20 cellular contexts compared by ENCODE assay signal in genomic region chr1:175629318-175629694, GRCh38.
DNase-seq lines count a peak whose midpoint lies in the region; ATAC-seq, FAIRE-seq and TF ChIP-seq lines count a peak whose summit lies in the region.
"Had no signal": no experiment of that assay in that cellular context is flagged by ENCODE, and none has a peak within 500 bp of the region (broad histone marks: within the 10 kb centered on the region; RNA-seq: fewer than 3 reads in every experiment).

No MANE protein-coding gene starts in this region.

- no peaks in the 10 kb centered on the region for H3F3A ChIP-seq in SK-N-SH (replicated peaks; ENCODE audit: insufficient read depth)

- no peak for TF ChIP-seq EP300 in SK-N-SH (IDR thresholded peaks at IDR 0.05; ENCODE audit: borderline replicate concordance in 1 of 2, low read depth in 1 of 2, low read length in 1 of 2)
- TF ChIP-seq EP300 in H1 (IDR thresholded peaks at IDR 0.05; ENCODE audit: borderline replicate concordance in 1 of 2, low read depth in 2 of 2, low read length in 2 of 2): no peak

- TF ChIP-seq RAD21 in SK-N-SH (IDR thresholded peaks at IDR 0.05; ENCODE audit: low read length) (no peak), H1 (IDR thresholded peaks at IDR 0.05 in 1 of 2, conservative IDR thresholded peaks at IDR 0.05 in 1 of 2; ENCODE audit: low read depth in 2 of 2, low read length in 2 of 2) (no peak)

- H3K79me2 ChIP-seq in SK-N-SH (ENCODE audit: insufficient read depth): no peaks in the 10 kb centered on the region
- no peaks in the 10 kb centered on the region for H3K79me2 ChIP-seq in H1 (ENCODE audit: control insufficient read depth in 1 of 2, insufficient read depth in 2 of 2, low read length in 2 of 2)

- no peaks in the 10 kb centered on the region for H3K27me3 ChIP-seq in SK-N-SH (ENCODE audit: insufficient read depth)
- H3K27me3 ChIP-seq in H1 (replicated peaks in 1 of 4; ENCODE audit: control insufficient read depth in 3 of 4, extremely low read depth in 1 of 4, insufficient read depth in 3 of 4, low read length in 3 of 4): no peaks in the 10 kb centered on the region
- no peaks in the 10 kb centered on the region for H3K27me3 ChIP-seq in HAP-1 (ENCODE audit: low read depth)
- H3K27me3 ChIP-seq: BE2C had no signal

- no peaks in the 10 kb centered on the region for H3K36me3 ChIP-seq in SK-N-SH (replicated peaks in 1 of 2; ENCODE audit: control insufficient read depth in 1 of 2, insufficient read depth in 2 of 2, low read length in 1 of 2)
- no peaks in the 10 kb centered on the region for H3K36me3 ChIP-seq in H1 (ENCODE audit: control insufficient read depth in 2 of 4, insufficient read depth in 4 of 4, low read length in 3 of 4)
- H3K36me3 ChIP-seq in HAP-1 (replicated peaks): no peaks in the 10 kb centered on the region
- H3K36me3 ChIP-seq: BE2C had no signal

- H3K4me2 ChIP-seq in SK-N-SH (no peak overlapping the region), H1 (ENCODE audit: insufficient read depth in 1 of 2, low read depth in 2 of 2, low read length in 2 of 2) (no peak overlapping the region)
- H3K4me2 ChIP-seq: KMS-11 had no signal

- H3K9me3 ChIP-seq in SK-N-SH (no peaks in the 10 kb centered on the region), H1 (ENCODE audit: insufficient read depth in 2 of 2, low read depth in 1 of 2, low read length in 1 of 2) (no peaks in the 10 kb centered on the region), HAP-1 (no peaks in the 10 kb centered on the region)
- H3K9me3 ChIP-seq: BE2C, Caco-2 had no signal

- no peak for ATAC-seq in SK-N-SH treated with all-trans-retinoic acid at 6 μM for 48 hours

- no peak overlapping the region for H2AFZ ChIP-seq in SK-N-SH (ENCODE audit: low read depth)
- H2AFZ ChIP-seq in H1 (ENCODE audit: low read length): no peak overlapping the region

- H3K79me1 ChIP-seq in H1 (ENCODE audit: low read depth, low read length): no peaks in the 10 kb centered on the region

- CTCF ChIA-PET in SK-N-SH (lab: Yijun Ruan, JAX): interaction anchor here (0.9 to 1.6 kb wide), 2 partner anchors 13 to 114 kb away, joined by 3 to 4 read pairs; no protein-coding TSS in a partner anchor
- CTCF ChIA-PET in H1 (lab: Charles Lee; ENCODE audit: partially characterized antibody): interaction anchor here (1.0 to 1.4 kb wide), 3 partner anchors 128 to 478 kb away, joined by 3 to 5 read pairs (median 3); no protein-coding TSS in a partner anchor
- CTCF ChIA-PET in RWPE1 (lab: Yijun Ruan, JAX): interaction anchor here (0.6 kb wide), 1 partner anchor 11 kb away, joined by 3 read pairs; no protein-coding TSS in a partner anchor
- CTCF ChIA-PET in GM10248 (lab: Yijun Ruan, JAX): interaction anchor here (1.1 to 1.2 kb wide), 2 partner anchors 22 to 57 kb away, joined by 3 read pairs; no protein-coding TSS in a partner anchor

- no peak overlapping the region for H3K14ac ChIP-seq in H1 (ENCODE audit: insufficient read length)

- WGBS in SK-N-SH (ENCODE audit: low lambda C conversion rate): 31% methylated on average over 3 of the region's 3 CpGs
- WGBS in H1 (ENCODE audit: extremely low coverage in 1 of 2, insufficient coverage in 1 of 2, insufficient read length in 1 of 2, insufficient replicate concordance in 2 of 2, low coverage in 1 of 2, low lambda C conversion rate in 2 of 2, missing lambda C conversion rate in 1 of 2), 2 experiments: 71% methylated on average over 3 of the region's 3 CpGs; no CpG with 5 or more reads in 1 of the 2 experiments

- no peak for TF ChIP-seq CTCF in SK-N-SH (IDR thresholded peaks at IDR 0.05)
- no peak for TF ChIP-seq CTCF in H1 (IDR thresholded peaks at IDR 0.05; ENCODE audit: control extremely low read depth in 1 of 3, insufficient read depth in 1 of 3, low read depth in 1 of 3, low read length in 3 of 3)
- TF ChIP-seq CTCF in RWPE1 (conservative IDR thresholded peaks at IDR 0.05; ENCODE audit: low read depth): no peak
- no peak for TF ChIP-seq CTCF in GM10248 (IDR thresholded peaks at IDR 0.05; ENCODE audit: control extremely low read depth, extremely low read depth, low read depth, missing control alignments)
- TF ChIP-seq CTCF in GM10266 (IDR thresholded peaks at IDR 0.05; ENCODE audit: control insufficient read depth, insufficient read depth, low read depth, missing control alignments): no peak

- POLR2A ChIA-PET in SK-N-SH (lab: Yijun Ruan, JAX) (no interaction called here), H1 (lab: Charles Lee; ENCODE audit: partially characterized antibody) (no interaction called here), RWPE1 (lab: Yijun Ruan, JAX; ENCODE audit: low non-redundant PET) (no interaction called here), GM10248 (lab: Yijun Ruan, JAX) (no interaction called here)

- H3K56ac ChIP-seq in H1 (replicated peaks; ENCODE audit: insufficient read length, low read depth, low read length): no peak overlapping the region

- no peak overlapping the region for H3K4ac ChIP-seq in H1 (replicated peaks; ENCODE audit: insufficient read length, low read depth, low read length)

- in situ Hi-C loops in HAP-1 (cut with MboI; ENCODE audit: low sequenced_read_pairs): no loop called here

- DNase-seq in SK-N-SH (no peak), NCI-H82 (lab: John Stamatoyannopoulos, UW) (peak; percentile 71), H1 (ENCODE audit: low read depth in 1 of 2, low spot score in 2 of 2) (no peak), HAP-1 (ENCODE audit: low spot score in 2 of 2) (no peak), RWPE1 (ENCODE audit: low spot score) (no peak), GM10248 (ENCODE audit: extremely low spot score) (no peak), GM10266 (ENCODE audit: extremely low spot score) (no peak)
- DNase-seq: Caco-2; CD4-positive, CD25-positive, alpha-beta regulatory T cell; GF-D8; H7; NCI-H1436; NCI-H1930; NCI-H69; NK-92 treated with Interleukin-12 subunit alpha and Interleukin-12 subunit beta, amount 100 ng/mL, for 24 hours; SHP77 had no signal

- H3K4me3 ChIP-seq in SK-N-SH (ENCODE audit: low read depth in 2 of 2, low read length in 1 of 2) (no peak overlapping the region), H1 (ENCODE audit: extremely low read depth in 1 of 4, insufficient read depth in 2 of 4, low read depth in 3 of 4, low read length in 4 of 4) (no peak overlapping the region), HAP-1 (no peak overlapping the region)

- H2BK12ac ChIP-seq in H1 (ENCODE audit: low read depth, low read length): no peak overlapping the region

- H3K4me1 ChIP-seq in SK-N-SH (ENCODE audit: control insufficient read depth in 1 of 2, insufficient read depth in 2 of 2, low read depth in 1 of 2, low read length in 1 of 2) (peaks cover 0 to 17% of the 10 kb centered on the region in 2 experiments; a peak in 1 of 4 replicates), H1 (replicated peaks in 1 of 4; ENCODE audit: control insufficient read depth in 3 of 4, insufficient read depth in 4 of 4, low read length in 3 of 4) (peaks cover 0 to 3% (median 2%) of the 10 kb centered on the region in 4 experiments; a peak in 4 of 7 replicates), HAP-1 (no peaks in the 10 kb centered on the region)
- H3K4me1 ChIP-seq: BE2C, Caco-2 had no signal

- no peak overlapping the region for H4K5ac ChIP-seq in H1 (ENCODE audit: insufficient read length, low read depth, low read length)

- no peak overlapping the region for H2BK120ac ChIP-seq in H1 (replicated peaks; ENCODE audit: low read depth, low read length)

- TF ChIP-seq POLR2A in H1 (IDR thresholded peaks at IDR 0.05; ENCODE audit: control extremely low read depth in 1 of 2, low read depth in 2 of 2, low read length in 2 of 2): no peak

- H2BK15ac ChIP-seq in H1 (ENCODE audit: low read length): no peak overlapping the region

- no peaks in the 10 kb centered on the region for H3K23me2 ChIP-seq in H1 (ENCODE audit: low read depth, low read length)

- H4K91ac ChIP-seq in H1 (replicated peaks; ENCODE audit: insufficient read length, low read length): no peak overlapping the region

- H2BK5ac ChIP-seq in H1 (ENCODE audit: low read depth, low read length): no peak overlapping the region

- no peak overlapping the region for H3K18ac ChIP-seq in H1 (ENCODE audit: extremely low read depth, low read length)

- no peak overlapping the region for H3K23ac ChIP-seq in H1 (ENCODE audit: insufficient read length)

- no peak overlapping the region for H2BK20ac ChIP-seq in H1 (ENCODE audit: low read length)

- H2AK5ac ChIP-seq in H1 (ENCODE audit: low read depth, low read length): no peak overlapping the region

- H3K9ac ChIP-seq in SK-N-SH (no peak overlapping the region), H1 (replicated peaks in 1 of 4; ENCODE audit: extremely low read depth in 1 of 4, low read depth in 3 of 4, low read length in 3 of 4) (no peak overlapping the region)
- H3K9ac ChIP-seq: KMS-11 had no signal

- no peaks in the 10 kb centered on the region for H3K9me2 ChIP-seq in SK-N-SH

- no peak overlapping the region for H4K8ac ChIP-seq in H1 (ENCODE audit: extremely low read depth, insufficient read depth, low read length)

- FAIRE-seq in H1 (lab: Jason Lieb, UNC): no peak
- FAIRE-seq: GM12891 had no signal

- peak overlapping the region in 1 of 2 experiments; percentile 53; a peak in 2 of 4 replicates for H3K27ac ChIP-seq in SK-N-SH (ENCODE audit: low read depth in 2 of 2, low read length in 1 of 2)
- H3K27ac ChIP-seq in H1 (ENCODE audit: low read depth, low read length): no peak overlapping the region
- H3K27ac ChIP-seq in RWPE1: no peak overlapping the region
- H3K27ac ChIP-seq: KMS-11 had no signal

- no peaks in the 10 kb centered on the region for H4K20me1 ChIP-seq in SK-N-SH (ENCODE audit: insufficient read depth)
- no peaks in the 10 kb centered on the region for H4K20me1 ChIP-seq in H1 (replicated peaks in 1 of 2; ENCODE audit: control insufficient read depth in 1 of 2, insufficient read depth in 2 of 2, low read length in 2 of 2)

TF ChIP-seq in SK-N-SH, 30 proteins besides CTCF, POLR2A, EP300 and RAD21:
- TF ChIP-seq FOXJ3 (CRISPR knock-in tag; IDR thresholded peaks at IDR 0.05) (no peak), MXI1 (IDR thresholded peaks at IDR 0.05; ENCODE audit: low read depth, low read length) (0 out of 2 replicates have a peak, but pooled peaks have one; percentile 5)

TF ChIP-seq in SK-N-SH treated with all-trans-retinoic acid at 6 μM for 48 hours, 23 proteins besides CTCF, POLR2A, EP300 and RAD21 (continues in another document):
- TF ChIP-seq ZC3H10 (CRISPR knock-in tag; IDR thresholded peaks at IDR 0.05): no peak
- no peak for TF ChIP-seq CSDC2 (CRISPR knock-in tag; IDR thresholded peaks at IDR 0.05)
- no peak for TF ChIP-seq OSR1 (CRISPR knock-in tag; IDR thresholded peaks at IDR 0.05)
- no peak for TF ChIP-seq PPARA (CRISPR knock-in tag; IDR thresholded peaks at IDR 0.05; ENCODE audit: borderline replicate concordance)
- no peak for TF ChIP-seq ZNF565 (CRISPR knock-in tag; conservative IDR thresholded peaks at IDR 0.05; ENCODE audit: low read depth)
- TF ChIP-seq GLIS3 (CRISPR knock-in tag; IDR thresholded peaks at IDR 0.05): no peak

TF ChIP-seq in H1, 55 proteins besides CTCF, POLR2A, EP300 and RAD21:
- TF ChIP-seq SAP30 (IDR thresholded peaks at IDR 0.05; ENCODE audit: insufficient read depth, insufficient replicate concordance, low read length): no peak
- TF ChIP-seq TEAD4 (IDR thresholded peaks at IDR 0.05; ENCODE audit: low read depth, low read length): peak; percentile 67; the same call in 1 of the 2 replicates

Comparison
In these comparisons a context has a peak if more than half of its experiments do, and no peak if none do; other contexts are left out.
1. Of the 17 proteins assayed by ChIP-seq in both H1 and SK-N-SH: peak only in H1: TEAD4; only in SK-N-SH: none; in both: none; in neither: 16.